Comparison of ENCODE assay signal across 24 cellular contexts in genomic region chr6:21969192-21969591, GRCh38.
DNase-seq lines count a peak whose midpoint lies in the region; ATAC-seq, FAIRE-seq and TF ChIP-seq lines count a peak whose summit lies in the region.
"Had no signal": no experiment of that assay in that cellular context is flagged by ENCODE, and none has a peak within 500 bp of the region (broad histone marks: within the 10 kb centered on the region; RNA-seq: fewer than 3 reads in every experiment).

No MANE protein-coding gene starts in this region.

- peak overlapping the region in 8 of 11 experiments; percentile 79 to 90 (median 84); a peak in 14 of 22 replicates for H3K27ac ChIP-seq in BLaER1 treated with 17β-estradiol and CSF1 and Interleukin-3, amounts not matched to agents 10 nM and 100 nM
- no peak overlapping the region for H3K27ac ChIP-seq in GM12878 (ENCODE audit: control insufficient read depth, insufficient read depth)
- H3K27ac ChIP-seq in neural progenitor cell = no peak overlapping the region
- no peak overlapping the region for H3K27ac ChIP-seq in left ventricle myocardium inferior (replicated peaks)

- peak overlapping the region; percentile 19 for H3K27ac Mint-ChIP-seq in neural progenitor cell
- H3K27ac Mint-ChIP-seq: CD14-positive monocyte; CD4-positive, alpha-beta memory T cell; CD4-positive, CD25-positive, alpha-beta regulatory T cell; CD8-positive, alpha-beta memory T cell had no signal

- H3K4me3 Mint-ChIP-seq in neural progenitor cell = no peak overlapping the region
- H3K4me3 Mint-ChIP-seq: CD14-positive monocyte; CD4-positive, alpha-beta memory T cell; CD4-positive, CD25-positive, alpha-beta regulatory T cell; CD8-positive, alpha-beta memory T cell had no signal

- in situ Hi-C loops in GM12878 (cut with MboI) = no loop called here

- H3K4me3 ChIP-seq in BLaER1 treated with 17β-estradiol and CSF1 and Interleukin-3, amounts not matched to agents 10 nM and 100 nM = peak overlapping the region in 4 of 10 experiments; percentile 17 to 67 (median 62); a peak in 7 of 20 replicates
- H3K4me3 ChIP-seq in GM12878 = no peak overlapping the region
- no peak overlapping the region for H3K4me3 ChIP-seq in neural progenitor cell
- H3K4me3 ChIP-seq in left ventricle myocardium inferior = no peak overlapping the region

- H3F3A ChIP-seq in neural progenitor cell (ENCODE audit: low read depth) = no peaks in the 10 kb centered on the region

- no peak overlapping the region for H2AFZ ChIP-seq in GM12878 (ENCODE audit: control insufficient read depth, low read depth, low read length)
- H2AFZ ChIP-seq in neural progenitor cell (replicated peaks) = no peak overlapping the region

- no TSS peak for BruUV-seq in GM12878 (replicated peaks; lab: Mats Ljungman, UMichigan)

- ATAC-seq in GM12878 (no peak), GM18873 (IDR thresholded peaks at IDR 0.05; ENCODE audit: low FRiP score, unreplicated experiment) (no peak)

- DNase-seq in GM12878 (ENCODE audit: low read depth, low spot score) (no peak), neural progenitor cell (ENCODE audit: low spot score) (no peak), left ventricle myocardium inferior (no peak)
- no peak for DNase-seq in activated CD8-positive, alpha-beta memory T cell treated with anti-CD3 and anti-CD28 coated beads, Interleukin-2, amount 50 U/mL, for 4 hours
- DNase-seq: 8988T; ACHN; BE2C; C1 segment of cervical spinal cord; CD4-positive, alpha-beta memory T cell; CD4-positive, CD25-positive, alpha-beta regulatory T cell; CD8-positive, alpha-beta memory T cell; COR-L47; DMS 273 treated with DMSO at 0.1 percent for 48 hours; DMS153; DMS53; DMS79; DND-41; EL; GDM1 had no signal

- H3K36me3 Mint-ChIP-seq in neural progenitor cell = peaks cover 15% of the 10 kb centered on the region
- H3K36me3 Mint-ChIP-seq: CD14-positive monocyte; CD4-positive, alpha-beta memory T cell; CD4-positive, CD25-positive, alpha-beta regulatory T cell; CD8-positive, alpha-beta memory T cell had no signal

- no peaks in the 10 kb centered on the region for H3K27me3 Mint-ChIP-seq in neural progenitor cell (ENCODE audit: insufficient read depth, low read depth)
- H3K27me3 Mint-ChIP-seq: CD8-positive, alpha-beta memory T cell had no signal

- CTCF ChIA-PET in GM12878 (lab: Yijun Ruan, JAX) = no interaction called here

- H3K9me3 Mint-ChIP-seq in neural progenitor cell = peaks cover 16% of the 10 kb centered on the region
- H3K9me3 Mint-ChIP-seq: CD14-positive monocyte had no signal

- intact Hi-C loops in GM12878 (cut with micrococcal nuclease; ENCODE audit: unreplicated experiment) = no loop called here
- intact Hi-C loops in left ventricle myocardium inferior (cut with micrococcal nuclease) = no loop called here

- no peaks in the 10 kb centered on the region for H4K20me1 ChIP-seq in BLaER1 treated with 17β-estradiol and CSF1 and Interleukin-3, amounts not matched to agents 10 nM and 100 nM
- H4K20me1 ChIP-seq in GM12878 (ENCODE audit: control insufficient read depth, insufficient read depth) = no peaks in the 10 kb centered on the region
- no peaks in the 10 kb centered on the region for H4K20me1 ChIP-seq in neural progenitor cell (ENCODE audit: low read depth)

- peaks cover 0 to 21% (median 16%) of the 10 kb centered on the region in 11 experiments; a peak in 13 of 22 replicates for H3K36me3 ChIP-seq in BLaER1 treated with 17β-estradiol and CSF1 and Interleukin-3, amounts not matched to agents 10 nM and 100 nM
- H3K36me3 ChIP-seq in GM12878 (ENCODE audit: control insufficient read depth in 2 of 2, insufficient read depth in 2 of 2, low read length in 1 of 2) (no peaks in the 10 kb centered on the region), neural progenitor cell (no peaks in the 10 kb centered on the region), left ventricle myocardium inferior (no peaks in the 10 kb centered on the region)
- H3K36me3 ChIP-seq: BE2C had no signal

- H3K4me2 ChIP-seq in BLaER1 treated with 17β-estradiol and CSF1 and Interleukin-3, amounts not matched to agents 10 nM and 100 nM = peak overlapping the region in 8 of 11 experiments; percentile 82 to 96 (median 86); a peak in 16 of 22 replicates
- H3K4me2 ChIP-seq in GM12878 (ENCODE audit: control insufficient read depth, insufficient read depth) (no peak overlapping the region), neural progenitor cell (no peak overlapping the region)

- peaks cover 0 to 18% (median 9%) of the 10 kb centered on the region in 11 experiments; a peak in 12 of 22 replicates for H3K9me3 ChIP-seq in BLaER1 treated with 17β-estradiol and CSF1 and Interleukin-3, amounts not matched to agents 10 nM and 100 nM (replicated peaks in 1 of 11)
- H3K9me3 ChIP-seq in GM12878 (replicated peaks; ENCODE audit: control insufficient read depth, insufficient read depth, low read length) (no peaks in the 10 kb centered on the region), neural progenitor cell (ENCODE audit: low read depth) (no peaks in the 10 kb centered on the region), left ventricle myocardium inferior (replicated peaks) (no peaks in the 10 kb centered on the region)
- H3K9me3 ChIP-seq: BE2C had no signal

- TF ChIP-seq RAD21 in GM12878 (IDR thresholded peaks at IDR 0.05; ENCODE audit: insufficient read depth, low read depth, low read length) = no peak

- no peak for TF ChIP-seq EP300 in GM12878 (IDR thresholded peaks at IDR 0.05; ENCODE audit: borderline replicate concordance in 1 of 2, control insufficient read depth in 1 of 2, low read depth in 2 of 2, low read length in 2 of 2)

- H3K79me2 ChIP-seq in GM12878 (ENCODE audit: control insufficient read depth, insufficient read depth, low read length) (no peaks in the 10 kb centered on the region), neural progenitor cell (ENCODE audit: low read depth) (peaks cover 19% of the 10 kb centered on the region)

- FAIRE-seq in GM12878 (lab: Jason Lieb, UNC) = no peak
- FAIRE-seq: A204.1, GM12891 had no signal

- no peak for TF ChIP-seq POLR2A in GM12878 (IDR thresholded peaks at IDR 0.05; ENCODE audit: low read depth, low read length)

- peaks cover 53% of the 10 kb centered on the region for H3K4me1 Mint-ChIP-seq in neural progenitor cell
- H3K4me1 Mint-ChIP-seq: CD4-positive, CD25-positive, alpha-beta regulatory T cell; CD8-positive, alpha-beta memory T cell had no signal

- peak overlapping the region in 3 of 11 experiments; percentile 83 to 86 (median 83); a peak in 6 of 22 replicates for H3K9ac ChIP-seq in BLaER1 treated with 17β-estradiol and CSF1 and Interleukin-3, amounts not matched to agents 10 nM and 100 nM
- H3K9ac ChIP-seq in GM12878 (ENCODE audit: control insufficient read depth, insufficient read depth, low read length) (no peak overlapping the region), neural progenitor cell (no peak overlapping the region)

- SMC1A ChIA-PET in GM12878 (lab: Charles Lee; ENCODE audit: uncharacterized antibody, unreplicated experiment) = interaction anchor here (1.8 kb wide), 1 partner anchor 56 kb away, joined by 4 read pairs; no protein-coding TSS in a partner anchor

- TF ChIP-seq CTCF in GM12878 (IDR thresholded peaks at IDR 0.05 in 2 of 3, conservative IDR thresholded peaks at IDR 0.05 in 1 of 3; ENCODE audit: control insufficient read depth in 2 of 3, extremely low read depth in 1 of 3, insufficient read depth in 1 of 3, low read depth in 3 of 3, low read length in 3 of 3) (no peak), neural progenitor cell (IDR thresholded peaks at IDR 0.05) (no peak), left ventricle myocardium inferior (IDR thresholded peaks at IDR 0.05; ENCODE audit: borderline replicate concordance) (no peak)

- H3K4me1 ChIP-seq in BLaER1 treated with 17β-estradiol and CSF1 and Interleukin-3, amounts not matched to agents 10 nM and 100 nM = peaks cover 61 to 85% (median 69%) of the 10 kb centered on the region in 10 experiments
- no peaks in the 10 kb centered on the region for H3K4me1 ChIP-seq in GM12878 (ENCODE audit: control insufficient read depth, insufficient read depth, low read length)
- H3K4me1 ChIP-seq in neural progenitor cell = peaks cover 29% of the 10 kb centered on the region
- H3K4me1 ChIP-seq in left ventricle myocardium inferior = peaks cover 26% of the 10 kb centered on the region

- no peaks in the 10 kb centered on the region for H3K27me3 ChIP-seq in BLaER1 treated with 17β-estradiol and CSF1 and Interleukin-3, amounts not matched to agents 10 nM and 100 nM
- H3K27me3 ChIP-seq in GM12878 (replicated peaks in 1 of 2; ENCODE audit: control insufficient read depth in 2 of 2, insufficient read depth in 2 of 2, low read length in 1 of 2) (no peaks in the 10 kb centered on the region; a peak in 1 of 4 replicates), neural progenitor cell (no peaks in the 10 kb centered on the region), left ventricle myocardium inferior (ENCODE audit: low read depth) (no peaks in the 10 kb centered on the region)
- H3K27me3 ChIP-seq: BE2C had no signal

- POLR2A ChIA-PET in GM12878 (lab: Charles Lee) = no interaction called here

- 34% methylated on average over 4 of the region's 4 CpGs for WGBS in GM12878 (ENCODE audit: insufficient coverage, insufficient replicate concordance, low lambda C conversion rate, missing lambda C conversion rate)

- RAD21 ChIA-PET in GM12878 (lab: Charles Lee; ENCODE audit: unreplicated experiment) = no interaction called here

TF ChIP-seq in GM12878, 131 proteins besides CTCF, POLR2A, EP300 and RAD21:
- peak; percentile 59; the same call in 1 of the 2 replicates for TF ChIP-seq RUNX3 (IDR thresholded peaks at IDR 0.05; ENCODE audit: low read length)
- peak; percentile 69 for TF ChIP-seq JUNB (IDR thresholded peaks at IDR 0.05)
- no peak for TF ChIP-seq PKNOX1 (IDR thresholded peaks at IDR 0.05)

Comparison
In these comparisons a context has a peak if more than half of its experiments do, and no peak if none do; other contexts are left out.
1. H3K27ac ChIP-seq: peak in BLaER1 treated with 17β-estradiol and CSF1 and Interleukin-3, amounts not matched to agents 10 nM and 100 nM (8 of 11); none in GM12878 (single experiment), neural progenitor cell (single experiment) and left ventricle myocardium inferior (single experiment).
2. H3K4me2 ChIP-seq: peak in BLaER1 treated with 17β-estradiol and CSF1 and Interleukin-3, amounts not matched to agents 10 nM and 100 nM (8 of 11); none in GM12878 (single experiment) and neural progenitor cell (single experiment).